16 cellular contexts compared by ENCODE assay signal in genomic region chr13:102185375-102185984, GRCh38.
A peak's percentile ranks its signal among the peaks of the same experiment; 100 is the strongest.
DNase-seq lines count a peak whose midpoint lies in the region; ATAC-seq, FAIRE-seq and TF ChIP-seq lines count a peak whose summit lies in the region.
"Had no signal": no experiment of that assay in that cellular context is flagged by ENCODE, and none has a peak within 500 bp of the region (broad histone marks: within the 10 kb centered on the region; RNA-seq: fewer than 3 reads in every experiment).

No MANE protein-coding gene starts in this region.

- H3K4me3 ChIP-seq in HEK293 (ENCODE audit: low read depth, low read length) (no peak overlapping the region), heart right ventricle (no peak overlapping the region)

- H3K9me3 ChIP-seq in HEK293 (ENCODE audit: control insufficient read depth, insufficient read depth, low read depth, low read length) (no peaks in the 10 kb centered on the region), heart right ventricle (no peaks in the 10 kb centered on the region)
- H3K9me3 ChIP-seq: Caco-2 had no signal

- no peaks in the 10 kb centered on the region for H3K27me3 ChIP-seq in heart right ventricle

- CTCF ChIA-PET in HEK293 (lab: Yijun Ruan, JAX), result interaction anchor here (0.6 kb wide), 1 partner anchor 268 kb away, joined by 3 read pairs; no protein-coding TSS in a partner anchor

- no peak for ATAC-seq in heart right ventricle

- H3K4me1 ChIP-seq in HEK293 (ENCODE audit: control insufficient read depth, insufficient read depth, low read length), result no peaks in the 10 kb centered on the region
- no peaks in the 10 kb centered on the region for H3K4me1 ChIP-seq in heart right ventricle
- H3K4me1 ChIP-seq: Caco-2 had no signal

- no peak for TF ChIP-seq CTCF in HEK293 (tag by site-specific recombination; IDR thresholded peaks at IDR 0.05)
- no peak for TF ChIP-seq CTCF in heart right ventricle (IDR thresholded peaks at IDR 0.05)

- DNase-seq in H54 (ENCODE audit: insufficient read length, low spot score) (no peak), SK-N-DZ (ENCODE audit: low spot score) (peak; percentile 80), COLO668 (lab: John Stamatoyannopoulos, UW; ENCODE audit: unreplicated experiment) (no peak), heart right ventricle (no peak)
- DNase-seq in stimulated activated naive CD4-positive, alpha-beta T cell treated with Interleukin-2 at 50 U/mL for 16 hours (lab: John Stamatoyannopoulos, UW), result no peak
- DNase-seq: C1 segment of cervical spinal cord; Caco-2; CD4-positive, alpha-beta memory T cell; DMS153; DND-41; GOT3; H7; HCEC 1CT had no signal

- WGBS in heart right ventricle, 2 donors, result 39 to 41% methylated on average over 5 of the region's 5 CpGs

- no peak for TF ChIP-seq POLR2A in H54 (IDR thresholded peaks at IDR 0.05; ENCODE audit: low read depth, low read length)

- no peak overlapping the region for H3K27ac ChIP-seq in HEK293 (ENCODE audit: extremely low read depth, low read depth, low read length)
- no peak overlapping the region for H3K27ac ChIP-seq in heart right ventricle

- FAIRE-seq in H54 (lab: Jason Lieb, UNC), result peak; percentile 30
- FAIRE-seq: G401.6, GM12892 had no signal

- intact Hi-C loops in heart right ventricle (cut with DNase I), result no loop called here

- H3K36me3 ChIP-seq in HEK293 (ENCODE audit: control insufficient read depth in 2 of 2, insufficient read depth in 1 of 2, low read length in 2 of 2) (no peaks in the 10 kb centered on the region), heart right ventricle (no peaks in the 10 kb centered on the region)

- POLR2A ChIA-PET in HEK293 (lab: Yijun Ruan, JAX), result no interaction called here

TF ChIP-seq in HEK293, 187 proteins besides CTCF, POLR2A, EP300 and RAD21:
- no peak for TF ChIP-seq ZNF174 (tag by site-specific recombination; IDR thresholded peaks at IDR 0.05)
- TF ChIP-seq ZNF830 (tag by site-specific recombination; IDR thresholded peaks at IDR 0.05; ENCODE audit: low read depth), result no peak
- TF ChIP-seq ZBTB7A (tag by site-specific recombination; IDR thresholded peaks at IDR 0.05; ENCODE audit: low read depth), result no peak
- TF ChIP-seq GLI2 (tag by site-specific recombination; IDR thresholded peaks at IDR 0.05; ENCODE audit: borderline replicate concordance, low read depth), result no peak
- peak; percentile 52; the same call in 1 of the 2 replicates for TF ChIP-seq ATF2 (tag by site-specific recombination; IDR thresholded peaks at IDR 0.05; ENCODE audit: low read depth)
- peak; percentile 56 for TF ChIP-seq ZNF629 (tag by site-specific recombination; IDR thresholded peaks at IDR 0.05)
- TF ChIP-seq ZBTB21 (tag by site-specific recombination; IDR thresholded peaks at IDR 0.05), result peak; percentile 61
